In the genomic region with DNA sequence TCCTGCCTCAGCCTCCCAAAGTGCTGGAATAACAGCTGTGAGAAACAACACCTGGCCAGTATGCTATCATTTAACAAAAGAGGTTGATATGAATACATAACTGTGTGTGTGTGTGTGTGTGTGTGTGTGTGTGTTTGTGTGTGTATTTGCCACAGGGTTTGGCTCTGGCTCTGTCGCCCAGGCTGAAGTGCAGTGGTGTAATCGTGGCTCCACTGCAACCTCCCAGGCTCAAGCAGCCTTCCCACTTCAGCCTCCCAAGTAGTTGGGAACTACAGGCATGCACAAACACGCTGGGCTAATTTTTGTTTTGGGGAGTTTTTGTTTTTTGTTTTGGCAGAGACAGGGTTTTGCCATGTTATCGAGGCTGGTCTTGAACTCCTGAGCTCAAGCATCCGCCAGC, we compare ENCODE assay signal across 32 cellular contexts.
"Had no signal": no experiment of that assay in that cellular context is flagged by ENCODE, and none has a peak within 500 bp of the region (broad histone marks: within the 10 kb centered on the region; RNA-seq: fewer than 3 reads in every experiment).

No MANE protein-coding gene starts in this region.

- ATAC-seq: activated CD8-positive, alpha-beta T cell treated with anti-CD3 and anti-CD28 coated beads for 36 hours; activated naive CD4-positive, alpha-beta T cell treated with anti-CD3 and anti-CD28 coated beads, Interleukin-2, amount 50 U/mL, for 72 hours; activated T-cell treated with anti-CD3 and anti-CD28 coated beads, Interleukin-2, amount 50 U/mL, for 4 hours; activated T-cell treated with anti-CD3 and anti-CD28 coated beads, Interleukin-2, amount 50 U/mL, for 72 hours; activated T-helper 17 cell treated with anti-CD3 and anti-CD28 coated beads, Interleukin-2, amount 50 U/mL, for 72 hours; body of pancreas had no signal

- H3K36me3 ChIP-seq: adrenal gland, brain microvascular endothelial cell, breast epithelium had no signal

- H3K27me3 ChIP-seq: adrenal gland, body of pancreas, brain microvascular endothelial cell, breast epithelium had no signal

- H3K4me1 ChIP-seq: breast epithelium had no signal

- H3K9me3 ChIP-seq: adrenal gland, body of pancreas had no signal

- H3K4me3 ChIP-seq: adrenal gland, body of pancreas, breast epithelium had no signal

- DNase-seq: activated B cell treated with CpG ODN at 0.5 μM for 24 hours; activated CD4-positive, alpha-beta memory T cell treated with anti-CD3 and anti-CD28 coated beads for 36 hours; activated CD4-positive, alpha-beta T cell treated with anti-CD3 and anti-CD28 coated beads for 4 hours; activated CD4-positive, alpha-beta T cell treated with anti-CD3 and anti-CD28 coated beads, Interleukin-2, amount 10 ng/mL, durations not matched to agents 24 days and 14 days; activated CD4-positive, alpha-beta T cell treated with anti-CD3 and anti-CD28 coated beads, Interleukin-2, amount 50 U/mL, for 1 hour; activated CD4-positive, alpha-beta T cell treated with anti-CD3 and anti-CD28 coated beads, Interleukin-2, amount 50 U/mL, for 4 hours; activated CD4-positive, CD25-positive, alpha-beta regulatory T cell treated with anti-CD3 and anti-CD28 coated beads, Interleukin-2, amount 50 U/mL, for 72 hours; activated CD8-positive, alpha-beta memory T cell treated with anti-CD3 and anti-CD28 coated beads, Interleukin-2, amount 50 U/mL, for 4 hours; activated CD8-positive, alpha-beta T cell treated with anti-CD3 and anti-CD28 coated beads for 36 hours; activated effector memory CD4-positive, alpha-beta T cell treated with anti-CD3 and anti-CD28 coated beads, Interleukin-2, amount 50 U/mL, for 16 hours; activated gamma-delta T cell treated with Interleukin-2 at 50 U/mL for 16 hours; activated naive CD4-positive, alpha-beta T cell; activated naive CD4-positive, alpha-beta T cell treated with anti-CD3 and anti-CD28 coated beads for 36 hours; activated naive CD4-positive, alpha-beta T cell treated with anti-CD3 and anti-CD28 coated beads, Interleukin-2, amount 50 U/mL, for 16 hours; activated naive CD8-positive, alpha-beta T cell treated with anti-CD3 and anti-CD28 coated beads for 36 hours; activated T-cell treated with anti-CD3 and anti-CD28 coated beads for 4 hours; activated T-cell treated with anti-CD3 and anti-CD28 coated beads, Interleukin-2, amount 50 U/mL, for 1 hour; activated T-cell treated with anti-CD3 and anti-CD28 coated beads, Interleukin-2, amount 50 U/mL, for 4 hours; activated T-cell treated with anti-CD3 and anti-CD28 coated beads, Interleukin-2, amount 50 U/mL, for 72 hours; adrenal gland; amniotic stem cell; aorta; body of pancreas; brain microvascular endothelial cell; central memory CD4-positive, alpha-beta T cell; T-helper 1 cell; T-helper 2 cell; T-helper 9 cell had no signal

- H3K27ac ChIP-seq: adrenal gland, body of pancreas, brain microvascular endothelial cell, breast epithelium, VCaP had no signal
